Comparison of ENCODE assay signal across 8 cellular contexts in the genomic region with DNA sequence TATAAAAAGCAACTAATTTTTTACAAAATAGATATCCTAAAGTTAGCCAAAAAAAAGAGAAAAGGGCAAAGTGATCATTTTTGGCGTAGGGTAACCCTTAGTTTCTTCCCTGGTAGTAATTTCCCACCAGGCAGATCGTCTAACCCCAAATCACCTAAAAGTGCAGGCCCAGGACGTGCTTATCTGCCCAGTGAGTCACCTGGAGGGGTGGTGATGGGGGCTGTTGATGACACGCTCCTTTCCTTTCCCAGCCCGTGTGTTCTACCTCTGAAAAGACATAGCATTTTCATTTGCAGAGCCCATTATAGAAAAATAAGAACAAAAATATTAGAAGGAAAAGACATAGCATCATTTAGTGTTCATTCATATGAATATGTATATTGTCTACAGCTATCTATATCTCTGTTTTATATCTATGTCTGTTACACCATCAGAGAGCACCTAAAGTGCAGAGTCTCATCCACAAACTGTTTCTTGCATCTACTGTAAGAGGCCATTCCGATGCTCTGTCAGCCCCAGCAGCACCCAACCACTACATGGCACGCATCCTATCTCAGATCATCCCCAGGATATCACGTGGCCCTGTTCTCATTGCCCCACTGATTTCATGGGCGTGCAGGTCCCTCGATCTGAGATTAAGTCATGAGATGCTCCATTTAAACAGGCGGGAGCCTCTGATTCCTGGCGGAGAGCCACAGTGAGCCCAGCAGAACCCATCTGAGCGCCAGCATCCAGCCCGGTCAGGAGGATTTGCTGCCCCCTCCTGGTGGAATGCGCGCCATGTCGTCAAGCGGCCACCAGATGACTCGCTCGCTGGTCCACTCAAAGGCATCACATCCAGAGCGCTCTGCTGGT.
DNase-seq lines count a peak whose midpoint lies in the region; ATAC-seq, FAIRE-seq and TF ChIP-seq lines count a peak whose summit lies in the region.

No MANE protein-coding gene starts in this region.

- FAIRE-seq in RCC 7860 (lab: Jason Lieb, UNC): no peak

- peaks cover 59% of the 10 kb centered on the region for H3K27me3 Mint-ChIP-seq in nephron progenitor cell (ENCODE audit: low read depth, poor library complexity)

- H3K9me3 Mint-ChIP-seq in nephron progenitor cell: peaks cover 41% of the 10 kb centered on the region

- DNase-seq in KBM-7 (peak; percentile 86), RCC 7860 (ENCODE audit: low spot score) (peak; percentile 54), fibroblast of peridontal ligament (ENCODE audit: extremely low read depth) (peak; percentile 73), nephron progenitor cell (peak; percentile 96)
- DNase-seq in activated T-cell treated with anti-CD3 and anti-CD28 coated beads, Interleukin-2, amount 50 U/mL, for 48 hours: peak; percentile 91
- DNase-seq in stimulated activated naive CD8-positive, alpha-beta T cell treated with anti-CD3 and anti-CD28 coated beads, Interleukin-15, Interleukin-2, amounts not matched to agents 100 U/mL and 50 U/mL, for 24 hours: peak; percentile 96

- no peak overlapping the region for H3K27ac Mint-ChIP-seq in nephron progenitor cell

- H3K4me1 Mint-ChIP-seq in nephron progenitor cell: peaks cover 5% of the 10 kb centered on the region

- peak; percentile 96 for ATAC-seq in stimulated activated naive CD8-positive, alpha-beta T cell treated with anti-CD3 and anti-CD28 coated beads, Interleukin-15, Interleukin-2, amounts not matched to agents 100 U/mL and 50 U/mL, for 24 hours
- no peak for ATAC-seq in HG03439 (IDR thresholded peaks at IDR 0.05; ENCODE audit: unreplicated experiment)

- in situ Hi-C loops in KBM-7 (cut with MboI; ENCODE audit: low pct_unique_long_range_greater_than_20kb, low sequenced_read_pairs): no loop called here

- peaks cover 11% of the 10 kb centered on the region for H3K36me3 Mint-ChIP-seq in nephron progenitor cell (ENCODE audit: low read depth)

- no peak overlapping the region for H3K4me3 Mint-ChIP-seq in nephron progenitor cell

- TF ChIP-seq CTCF in GM12801 (IDR thresholded peaks at IDR 0.05; ENCODE audit: extremely low read depth, insufficient read length) (peak; percentile 75), nephron progenitor cell (IDR thresholded peaks at IDR 0.05) (peak; percentile 98)
